ENCODE assay signal across 32 cellular contexts in the genomic region with DNA sequence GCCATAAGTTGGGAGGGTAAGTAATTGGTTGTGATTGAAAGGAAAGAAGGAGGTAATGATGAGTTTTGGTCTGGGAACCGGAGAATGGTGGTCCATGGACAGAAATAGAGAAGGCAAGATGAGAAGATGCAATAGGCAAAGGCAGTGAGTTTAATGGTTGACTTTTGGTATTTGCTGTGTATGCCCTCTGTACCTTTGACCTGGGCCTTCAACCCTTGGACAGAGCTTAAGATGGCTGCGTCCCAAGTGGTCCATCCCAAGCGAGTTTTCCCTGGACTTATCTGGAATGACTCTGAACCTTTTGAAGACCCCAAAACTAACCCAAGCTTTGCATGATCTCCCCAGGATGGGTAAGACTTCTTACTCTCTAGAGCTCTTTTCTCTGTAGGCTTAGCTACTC.
"Had no signal": no experiment of that assay in that cellular context is flagged by ENCODE, and none has a peak within 500 bp of the region (broad histone marks: within the 10 kb centered on the region; RNA-seq: fewer than 3 reads in every experiment).

No MANE protein-coding gene starts in this region.

- H3K36me3 Mint-ChIP-seq: activated naive CD4-positive, alpha-beta T cell treated with anti-CD3 and anti-CD28 coated beads, Interleukin-2, amount 10 ng/mL, durations not matched to agents 7 days and 5 days had no signal

- H3K27me3 Mint-ChIP-seq: activated B cell treated with CpG ODN at 0.5 μM for 24 hours; activated CD4-positive, alpha-beta memory T cell treated with anti-CD3 and anti-CD28 coated beads for 36 hours; activated CD4-positive, alpha-beta T cell treated with anti-CD3 and anti-CD28 coated beads, Interleukin-2, amount 10 ng/mL, durations not matched to agents 24 days and 14 days; activated CD8-positive, alpha-beta T cell treated with anti-CD3 and anti-CD28 coated beads for 36 hours; activated naive CD8-positive, alpha-beta T cell treated with anti-CD3 and anti-CD28 coated beads for 36 hours; activated T-cell treated with anti-CD3 and anti-CD28 coated beads, Interleukin-2, amount 50 U/mL, for 24 hours had no signal

- DNase-seq: activated B cell treated with CpG ODN at 0.5 μM for 24 hours; activated CD4-positive, alpha-beta memory T cell treated with anti-CD3 and anti-CD28 coated beads for 36 hours; activated CD4-positive, alpha-beta T cell treated with anti-CD3 and anti-CD28 coated beads for 4 hours; activated CD4-positive, alpha-beta T cell treated with anti-CD3 and anti-CD28 coated beads, Interleukin-2, amount 10 ng/mL, durations not matched to agents 24 days and 14 days; activated CD4-positive, alpha-beta T cell treated with anti-CD3 and anti-CD28 coated beads, Interleukin-2, amount 50 U/mL, for 1 hour; activated CD4-positive, alpha-beta T cell treated with anti-CD3 and anti-CD28 coated beads, Interleukin-2, amount 50 U/mL, for 4 hours; activated CD4-positive, CD25-positive, alpha-beta regulatory T cell treated with anti-CD3 and anti-CD28 coated beads, Interleukin-2, amount 50 U/mL, for 72 hours; activated CD8-positive, alpha-beta memory T cell treated with anti-CD3 and anti-CD28 coated beads, Interleukin-2, amount 50 U/mL, for 48 hours; activated CD8-positive, alpha-beta T cell treated with anti-CD3 and anti-CD28 coated beads for 36 hours; activated effector memory CD4-positive, alpha-beta T cell treated with Interleukin-2 at 50 U/mL for 16 hours; activated gamma-delta T cell; activated naive CD4-positive, alpha-beta T cell treated with anti-CD3 and anti-CD28 coated beads, Interleukin-2, amount 10 ng/mL, durations not matched to agents 7 days and 5 days; activated naive CD4-positive, alpha-beta T cell treated with Interleukin-2 at 50 U/mL for 16 hours; activated naive CD8-positive, alpha-beta T cell treated with anti-CD3 and anti-CD28 coated beads for 36 hours; activated T-cell treated with anti-CD3 and anti-CD28 coated beads, Interleukin-2, amount 50 U/mL, for 24 hours; activated T-cell treated with anti-CD3 and anti-CD28 coated beads, Interleukin-2, amount 50 U/mL, for 48 hours; adrenal gland; amniotic stem cell; aorta; body of pancreas; brain microvascular endothelial cell; central memory CD4-positive, alpha-beta T cell; SW 1271; T-helper 1 cell; T-helper 2 cell; T-helper 9 cell had no signal

- H3K27me3 ChIP-seq: adrenal gland, body of pancreas, brain microvascular endothelial cell, breast epithelium had no signal

- H3K4me1 Mint-ChIP-seq: activated naive CD4-positive, alpha-beta T cell treated with anti-CD3 and anti-CD28 coated beads, Interleukin-2, amount 10 ng/mL, durations not matched to agents 7 days and 5 days; activated naive CD8-positive, alpha-beta T cell treated with anti-CD3 and anti-CD28 coated beads for 36 hours had no signal

- ATAC-seq: activated CD8-positive, alpha-beta T cell treated with anti-CD3 and anti-CD28 coated beads for 36 hours; activated naive CD4-positive, alpha-beta T cell treated with anti-CD3 and anti-CD28 coated beads, Interleukin-2, amount 50 U/mL, for 72 hours; body of pancreas had no signal

- H3K36me3 ChIP-seq: adrenal gland, brain microvascular endothelial cell, breast epithelium had no signal

- H3K4me3 ChIP-seq: adrenal gland, body of pancreas, breast epithelium had no signal

- H3K4me3 Mint-ChIP-seq: activated B cell treated with CpG ODN at 0.5 μM for 24 hours; activated CD4-positive, alpha-beta memory T cell treated with anti-CD3 and anti-CD28 coated beads for 36 hours; activated CD4-positive, alpha-beta T cell treated with anti-CD3 and anti-CD28 coated beads, Interleukin-2, amount 10 ng/mL, durations not matched to agents 24 days and 14 days; activated CD8-positive, alpha-beta T cell treated with anti-CD3 and anti-CD28 coated beads for 36 hours; activated naive CD4-positive, alpha-beta T cell treated with anti-CD3 and anti-CD28 coated beads, Interleukin-2, amount 10 ng/mL, durations not matched to agents 7 days and 5 days; activated naive CD8-positive, alpha-beta T cell treated with anti-CD3 and anti-CD28 coated beads for 36 hours; activated T-cell treated with anti-CD3 and anti-CD28 coated beads, Interleukin-2, amount 50 U/mL, for 24 hours; T-helper 1 cell treated with Interleukin-12 subunit alpha and Interleukin-12 subunit beta and Interleukin-4 antibody, amounts not matched to agents 30 μg/mL and 1 μg/mL, for 36 hours; T-helper 2 cell treated with Interferon-gamma antibody and Interleukin-4, amounts not matched to agents 5 μg/mL and 100 μg/mL, for 36 hours had no signal

- H3K27ac Mint-ChIP-seq: activated B cell treated with CpG ODN at 0.5 μM for 24 hours; activated CD4-positive, alpha-beta memory T cell treated with anti-CD3 and anti-CD28 coated beads for 36 hours; activated CD4-positive, alpha-beta T cell treated with anti-CD3 and anti-CD28 coated beads, Interleukin-2, amount 10 ng/mL, durations not matched to agents 24 days and 14 days; activated CD8-positive, alpha-beta T cell treated with anti-CD3 and anti-CD28 coated beads for 36 hours; activated naive CD4-positive, alpha-beta T cell treated with anti-CD3 and anti-CD28 coated beads, Interleukin-2, amount 10 ng/mL, durations not matched to agents 7 days and 5 days; activated naive CD4-positive, alpha-beta T cell treated with anti-CD3 and anti-CD28 coated beads, Interleukin-2, amount 50 U/mL, for 72 hours; activated naive CD8-positive, alpha-beta T cell treated with anti-CD3 and anti-CD28 coated beads for 36 hours; activated T-cell treated with anti-CD3 and anti-CD28 coated beads, Interleukin-2, amount 50 U/mL, for 24 hours; activated T-helper 2 cell treated with anti-CD3 and anti-CD28 coated beads, Interferon-gamma antibody, Interleukin-2, Interleukin-4, amounts not matched to agents 10 μg/mL and 5 μg/mL and 100 μg/mL, durations not matched to agents 14 hours and 24 hours and 36 hours; T-helper 1 cell treated with Interleukin-12 subunit alpha and Interleukin-12 subunit beta and Interleukin-4 antibody, amounts not matched to agents 30 μg/mL and 1 μg/mL, for 36 hours; T-helper 2 cell treated with Interferon-gamma antibody and Interleukin-4, amounts not matched to agents 5 μg/mL and 100 μg/mL, for 36 hours had no signal

- H3K9me3 ChIP-seq: adrenal gland, body of pancreas, breast epithelium had no signal

- H3K4me1 ChIP-seq: adrenal gland, body of pancreas, breast epithelium had no signal

- H3K9me3 Mint-ChIP-seq: activated CD4-positive, alpha-beta memory T cell treated with anti-CD3 and anti-CD28 coated beads for 36 hours; activated naive CD4-positive, alpha-beta T cell treated with anti-CD3 and anti-CD28 coated beads, Interleukin-2, amount 50 U/mL, for 72 hours; activated T-cell treated with anti-CD3 and anti-CD28 coated beads, Interleukin-2, amount 50 U/mL, for 24 hours; activated T-helper 2 cell treated with anti-CD3 and anti-CD28 coated beads, Interferon-gamma antibody, Interleukin-2, Interleukin-4, amounts not matched to agents 10 μg/mL and 5 μg/mL and 100 μg/mL, durations not matched to agents 14 hours and 24 hours and 36 hours; T-helper 1 cell treated with Interleukin-12 subunit alpha and Interleukin-12 subunit beta and Interleukin-4 antibody, amounts not matched to agents 30 μg/mL and 1 μg/mL, for 36 hours; T-helper 2 cell treated with Interferon-gamma antibody and Interleukin-4, amounts not matched to agents 5 μg/mL and 100 μg/mL, for 36 hours had no signal

- H3K27ac ChIP-seq: adrenal gland, body of pancreas, brain microvascular endothelial cell, breast epithelium, VCaP had no signal
